In genomic region chr2:222973733-222974132, GRCh38 we compare ENCODE assay signal across 32 cellular contexts.
"Had no signal": no experiment of that assay in that cellular context is flagged by ENCODE, and none has a peak within 500 bp of the region (broad histone marks: within the 10 kb centered on the region; RNA-seq: fewer than 3 reads in every experiment).

No MANE protein-coding gene starts in this region.

- H3K9me3 ChIP-seq: esophagus muscularis mucosa, gastrocnemius medialis, heart left ventricle had no signal

- H3K36me3 ChIP-seq: brain microvascular endothelial cell, esophagus muscularis mucosa, gastrocnemius medialis, heart left ventricle had no signal

- H3K4me3 ChIP-seq: esophagus muscularis mucosa, gastrocnemius medialis, heart left ventricle had no signal

- H3K27me3 ChIP-seq: brain microvascular endothelial cell, esophagus muscularis mucosa, gastrocnemius medialis, heart left ventricle had no signal

- FAIRE-seq: astrocyte, colon, TTC549 had no signal

- H3K27ac ChIP-seq: brain microvascular endothelial cell, esophagus muscularis mucosa, foreskin keratinocyte, gastrocnemius medialis, heart left ventricle, VCaP had no signal

- DNase-seq: activated CD4-positive, alpha-beta memory T cell treated with anti-CD3 and anti-CD28 coated beads, Interleukin-2, amount 10 ng/mL, durations not matched to agents 7 days and 5 days; activated CD4-positive, alpha-beta T cell treated with anti-CD3 and anti-CD28 coated beads for 1 hour; activated CD4-positive, alpha-beta T cell treated with anti-CD3 and anti-CD28 coated beads for 4 hours; activated CD4-positive, alpha-beta T cell treated with anti-CD3 and anti-CD28 coated beads, Interleukin-2, amount 10 ng/mL, durations not matched to agents 7 days and 5 days; activated CD4-positive, alpha-beta T cell treated with anti-CD3 and anti-CD28 coated beads, Interleukin-2, amount 50 U/mL, for 4 hours; activated CD8-positive, alpha-beta memory T cell treated with anti-CD3 and anti-CD28 coated beads, Interleukin-2, amount 50 U/mL, for 48 hours; activated gamma-delta T cell; activated naive CD4-positive, alpha-beta T cell; activated naive CD4-positive, alpha-beta T cell treated with anti-CD3 and anti-CD28 coated beads, Interleukin-2, amount 10 ng/mL, durations not matched to agents 7 days and 5 days; activated naive CD8-positive, alpha-beta T cell treated with anti-CD3 and anti-CD28 coated beads, Interleukin-2, amount 10 ng/mL, durations not matched to agents 7 days and 5 days; activated T-cell treated with anti-CD3 and anti-CD28 coated beads for 4 hours; activated T-cell treated with anti-CD3 and anti-CD28 coated beads, Interleukin-2, amount 50 U/mL, for 24 hours; activated T-cell treated with anti-CD3 and anti-CD28 coated beads, Interleukin-2, amount 50 U/mL, for 72 hours; brain microvascular endothelial cell; caudate nucleus; cortex of kidney; dermis blood vessel endothelial cell; effector CD4-positive, alpha-beta T cell; effector memory CD8-positive, alpha-beta T cell; erythroblast; foreskin keratinocyte; gastrocnemius medialis; glutamatergic neuron; heart left ventricle; T-helper 9 cell had no signal

- H3K4me1 ChIP-seq: foreskin keratinocyte had no signal

- ATAC-seq: activated naive CD4-positive, alpha-beta T cell treated with anti-CD3 and anti-CD28 coated beads, Interleukin-2, amount 50 U/mL, for 72 hours; activated T-cell treated with anti-CD3 and anti-CD28 coated beads, Interleukin-2, amount 50 U/mL, for 72 hours; effector memory CD8-positive, alpha-beta T cell; gastrocnemius medialis; WTC11 had no signal
